Comparison of ENCODE assay signal across 17 cellular contexts in the genomic region with DNA sequence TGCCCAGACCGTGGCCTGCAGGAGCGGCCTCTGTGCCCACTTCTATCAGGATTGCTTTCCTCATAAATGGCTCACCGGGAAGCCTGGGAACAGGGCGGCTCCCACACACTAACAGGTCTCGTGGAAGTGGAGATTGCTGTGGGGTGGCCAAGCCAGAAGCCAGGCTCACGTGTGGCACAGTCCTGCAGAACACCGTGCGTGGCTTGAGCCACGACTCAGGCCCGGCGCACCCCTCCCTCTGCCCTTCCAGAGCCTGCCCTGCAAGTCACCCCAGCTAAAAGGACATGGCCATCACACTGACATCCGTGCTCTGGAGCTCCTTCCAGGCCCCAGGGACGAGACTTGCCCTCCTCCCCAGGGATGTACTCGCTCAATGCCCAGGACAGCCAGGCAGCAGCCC. TPM values are rescaled to one million over a fixed set of nuclear protein-coding genes. Genes with fewer than 3 reads are reported as not detected.
A peak's percentile ranks its signal among the peaks of the same experiment; 100 is the strongest.
DNase-seq lines count a peak whose midpoint lies in the region; ATAC-seq and TF ChIP-seq lines count a peak whose summit lies in the region.
"Had no signal": no experiment of that assay in that cellular context is flagged by ENCODE, and none has a peak within 500 bp of the region (broad histone marks: within the 10 kb centered on the region; RNA-seq: fewer than 3 reads in every experiment).

No MANE protein-coding gene starts in this region.

- peak overlapping the region in 3 of 4 donors; percentile 23 to 53 (median 50) for H3K27ac ChIP-seq in esophagus muscularis mucosa (replicated peaks in 1 of 4)
- peak overlapping the region in 3 of 4 donors; percentile 49 to 64 (median 64) for H3K27ac ChIP-seq in sigmoid colon
- H3K27ac ChIP-seq: Peyer's patch had no signal

- H3K9me3 Mint-ChIP-seq in stimulated activated naive CD8-positive, alpha-beta T cell treated with anti-CD3 and anti-CD28 coated beads, Interleukin-15, Interleukin-2, amounts not matched to agents 100 ng/mL and 50 ng/mL, for 24 hours = peaks cover 3% of the 10 kb centered on the region

- peak overlapping the region; percentile 61 for H3K27ac Mint-ChIP-seq in stimulated activated naive CD8-positive, alpha-beta T cell treated with anti-CD3 and anti-CD28 coated beads, Interleukin-15, Interleukin-2, amounts not matched to agents 100 ng/mL and 50 ng/mL, for 24 hours

- H3K4me1 ChIP-seq in esophagus muscularis mucosa (peaks cover 6 to 27% (median 19%) of the 10 kb centered on the region in 4 donors), sigmoid colon (peaks cover 0 to 27% (median 21%) of the 10 kb centered on the region in 4 donors)
- H3K4me1 ChIP-seq: Peyer's patch had no signal

- intact Hi-C loops in esophagus muscularis mucosa (cut with DNase I) (no loop called here), sigmoid colon (cut with DNase I) (no loop called here)

- H3K4me3 ChIP-seq in esophagus muscularis mucosa = no peak overlapping the region
- H3K4me3 ChIP-seq in sigmoid colon = no peak overlapping the region
- H3K4me3 ChIP-seq: Peyer's patch had no signal

- H3K4me1 Mint-ChIP-seq in stimulated activated naive CD8-positive, alpha-beta T cell treated with anti-CD3 and anti-CD28 coated beads, Interleukin-15, Interleukin-2, amounts not matched to agents 100 ng/mL and 50 ng/mL, for 24 hours (ENCODE audit: low read depth) = no peaks in the 10 kb centered on the region

- H3K36me3 Mint-ChIP-seq in stimulated activated naive CD8-positive, alpha-beta T cell treated with anti-CD3 and anti-CD28 coated beads, Interleukin-15, Interleukin-2, amounts not matched to agents 100 ng/mL and 50 ng/mL, for 24 hours (ENCODE audit: low read depth) = peaks cover 20% of the 10 kb centered on the region

- H3K9me3 ChIP-seq in esophagus muscularis mucosa (no peaks in the 10 kb centered on the region), sigmoid colon (no peaks in the 10 kb centered on the region)
- H3K9me3 ChIP-seq: Peyer's patch had no signal

- H3K27me3 ChIP-seq in esophagus muscularis mucosa (no peaks in the 10 kb centered on the region), sigmoid colon (no peaks in the 10 kb centered on the region)
- H3K27me3 ChIP-seq: Peyer's patch had no signal

- no peak for ATAC-seq in stimulated activated naive CD8-positive, alpha-beta T cell treated with anti-CD3 and anti-CD28 coated beads, Interleukin-15, Interleukin-2, amounts not matched to agents 100 U/mL and 50 U/mL, for 24 hours
- ATAC-seq: HCT116 had no signal

- TF ChIP-seq EP300 in esophagus muscularis mucosa (IDR thresholded peaks at IDR 0.05) (no peak), sigmoid colon (IDR thresholded peaks at IDR 0.05) (no peak)

- H3K4me3 Mint-ChIP-seq in stimulated activated naive CD8-positive, alpha-beta T cell treated with anti-CD3 and anti-CD28 coated beads, Interleukin-15, Interleukin-2, amounts not matched to agents 100 ng/mL and 50 ng/mL, for 24 hours = no peak overlapping the region

- H3K36me3 ChIP-seq in esophagus muscularis mucosa = peaks cover 7 to 50% (median 29%) of the 10 kb centered on the region in 4 donors
- peaks cover 0 to 30% (median 17%) of the 10 kb centered on the region in 4 donors for H3K36me3 ChIP-seq in sigmoid colon
- H3K36me3 ChIP-seq: Peyer's patch had no signal

- no peak for TF ChIP-seq CTCF in esophagus muscularis mucosa (IDR thresholded peaks at IDR 0.05)
- TF ChIP-seq CTCF in sigmoid colon (IDR thresholded peaks at IDR 0.05) = no peak

- no peak for DNase-seq in stimulated activated naive CD8-positive, alpha-beta T cell treated with anti-CD3 and anti-CD28 coated beads, Interleukin-15, Interleukin-2, amounts not matched to agents 100 U/mL and 50 U/mL, for 24 hours
- DNase-seq in esophagus muscularis mucosa (ENCODE audit: extremely low spot score) = no peak
- no peak for DNase-seq in sigmoid colon
- no peak for DNase-seq in NCI-H2029 treated with DMSO at 0.1 percent for 48 hours (lab: John Stamatoyannopoulos, UW)
- no peak for DNase-seq in NCI-H1417 treated with DMSO at 0.1 percent for 48 hours (lab: John Stamatoyannopoulos, UW)
- no peak for DNase-seq in retina
- no peak for DNase-seq in anterior cingulate cortex (lab: John Stamatoyannopoulos, UW)
- DNase-seq: C1 segment of cervical spinal cord, GDM1, KBM-7, NCI-H1436, NCI-H2081, NCI-H510A, Peyer's patch, SHP77 had no signal

- 72% methylated on average over 13 of the region's 14 CpGs for WGBS in esophagus muscularis mucosa
- WGBS in sigmoid colon, 2 donors = 90 to 93% methylated on average over 14 of the region's 14 CpGs

- TF ChIP-seq POLR2A in esophagus muscularis mucosa (IDR thresholded peaks at IDR 0.05; ENCODE audit: low read depth) (no peak), sigmoid colon (IDR thresholded peaks at IDR 0.05) (no peak)

- no peaks in the 10 kb centered on the region for H3K27me3 Mint-ChIP-seq in stimulated activated naive CD8-positive, alpha-beta T cell treated with anti-CD3 and anti-CD28 coated beads, Interleukin-15, Interleukin-2, amounts not matched to agents 100 ng/mL and 50 ng/mL, for 24 hours

RNA-seq across cellular contexts. Expression of gene GPER1, which starts 7.0 kb away (rescaled TPM):
- total RNA-seq in esophagus muscularis mucosa (10 to 100 TPM in 2 of 4 donors, 1 to 10 TPM in 2; 4.6 to 19.9 (median 11.0) TPM), sigmoid colon (10 to 100 TPM in 2 of 4 donors, 1 to 10 TPM in 2; 4.6 to 15.8 (median 8.1) TPM)
- polyA plus RNA-seq in sigmoid colon = 1 to 10 TPM; 3.5 to 4.2 (median 3.9) TPM

RNA-seq across cellular contexts. Expression of gene GPR146, which starts 50.5 kb away (rescaled TPM):
- total RNA-seq in esophagus muscularis mucosa (10 to 100 TPM; 12.5 to 30.8 (median 25.5) TPM), sigmoid colon (10 to 100 TPM; 10.8 to 33.5 (median 27.2) TPM)
- 1 to 10 TPM; 3.0 to 7.1 (median 5.5) TPM for polyA plus RNA-seq in sigmoid colon
